Comparison of ENCODE assay signal across 11 cellular contexts in genomic region chr14:99930420-99931274, GRCh38.
DNase-seq lines count a peak whose midpoint lies in the region; ATAC-seq and TF ChIP-seq lines count a peak whose summit lies in the region.
"Had no signal": no experiment of that assay in that cellular context is flagged by ENCODE, and none has a peak within 500 bp of the region (broad histone marks: within the 10 kb centered on the region; RNA-seq: fewer than 3 reads in every experiment).

No MANE protein-coding gene starts in this region.

- H3K9me3 Mint-ChIP-seq in stimulated activated naive CD8-positive, alpha-beta T cell treated with anti-CD3 and anti-CD28 coated beads, Interleukin-15, amount 100 ng/mL, for 72 hours: peaks cover 0 to 8% of the 10 kb centered on the region in 2 donors
- H3K9me3 Mint-ChIP-seq in mesothelial cell of epicardium: peaks cover 7% of the 10 kb centered on the region

- DNase-seq in stimulated activated CD4-positive, alpha-beta T cell treated with anti-CD3 and anti-CD28 coated beads, Interleukin-15, amount 100 ng/mL, for 24 hours: peak; percentile 14
- DNase-seq in stimulated activated CD4-positive, alpha-beta T cell treated with anti-CD3 and anti-CD28 coated beads, Interleukin-4, amount 100 ng/mL, for 4 hours: no peak
- peak; percentile 42 for DNase-seq in NCI-H2171 treated with DMSO at 0.1 percent for 48 hours (lab: John Stamatoyannopoulos, UW)
- peak; percentile 44 to 84 for DNase-seq in stimulated activated naive CD8-positive, alpha-beta T cell treated with anti-CD3 and anti-CD28 coated beads, Interleukin-15, amount 100 ng/mL, for 72 hours
- DNase-seq in left cardiac atrium: no peak
- DNase-seq in mesothelial cell of epicardium (ENCODE audit: low spot score in 2 of 2, unreplicated experiment in 2 of 2): no peak
- DNase-seq: Caco-2; kidney glomerular epithelial cell; stimulated activated CD4-positive, alpha-beta T cell treated with anti-CD3 and anti-CD28 coated beads, Interleukin-4, amount 100 ng/mL, for 24 hours had no signal

- peak overlapping the region; percentile 3 to 51 for H3K4me3 Mint-ChIP-seq in stimulated activated naive CD8-positive, alpha-beta T cell treated with anti-CD3 and anti-CD28 coated beads, Interleukin-15, amount 100 ng/mL, for 72 hours
- no peak overlapping the region for H3K4me3 Mint-ChIP-seq in mesothelial cell of epicardium

- intact Hi-C loops in left cardiac atrium (cut with DNase I): no loop called here

- H3K4me1 Mint-ChIP-seq in stimulated activated naive CD8-positive, alpha-beta T cell treated with anti-CD3 and anti-CD28 coated beads, Interleukin-15, amount 100 ng/mL, for 72 hours: peaks cover 35% of the 10 kb centered on the region
- peaks cover 6% of the 10 kb centered on the region for H3K4me1 Mint-ChIP-seq in mesothelial cell of epicardium

- TF ChIP-seq CTCF in mesothelial cell of epicardium (IDR thresholded peaks at IDR 0.05; ENCODE audit: unreplicated experiment): no peak

- peak overlapping the region; percentile 85 to 88 for H3K27ac Mint-ChIP-seq in stimulated activated naive CD8-positive, alpha-beta T cell treated with anti-CD3 and anti-CD28 coated beads, Interleukin-15, amount 100 ng/mL, for 72 hours
- no peak overlapping the region for H3K27ac Mint-ChIP-seq in mesothelial cell of epicardium

- peak; percentile 93 for ATAC-seq in HG02678 (IDR thresholded peaks at IDR 0.05; ENCODE audit: unreplicated experiment)
- ATAC-seq in stimulated activated naive CD8-positive, alpha-beta T cell treated with anti-CD3 and anti-CD28 coated beads, Interleukin-15, amount 100 ng/mL, for 72 hours: peak; percentile 99
- no peak for ATAC-seq in GM19328 (IDR thresholded peaks at IDR 0.05; ENCODE audit: unreplicated experiment)
- no peak for ATAC-seq in left cardiac atrium

- H3K27me3 Mint-ChIP-seq in stimulated activated naive CD8-positive, alpha-beta T cell treated with anti-CD3 and anti-CD28 coated beads, Interleukin-15, amount 100 ng/mL, for 72 hours: peaks cover 22% of the 10 kb centered on the region
- H3K27me3 Mint-ChIP-seq in mesothelial cell of epicardium (ENCODE audit: low read depth): no peaks in the 10 kb centered on the region

- H3K36me3 Mint-ChIP-seq in mesothelial cell of epicardium: peaks cover 13% of the 10 kb centered on the region

Comparison
In these comparisons a context has a peak if more than half of its experiments do, and no peak if none do; other contexts are left out.
1. DNase-seq: peak in stimulated activated CD4-positive, alpha-beta T cell treated with anti-CD3 and anti-CD28 coated beads, Interleukin-15, amount 100 ng/mL, for 24 hours (single experiment), NCI-H2171 treated with DMSO at 0.1 percent for 48 hours (single experiment) and stimulated activated naive CD8-positive, alpha-beta T cell treated with anti-CD3 and anti-CD28 coated beads, Interleukin-15, amount 100 ng/mL, for 72 hours (2 of 2); none in stimulated activated CD4-positive, alpha-beta T cell treated with anti-CD3 and anti-CD28 coated beads, Interleukin-4, amount 100 ng/mL, for 4 hours (0 of 2), left cardiac atrium (single experiment) and mesothelial cell of epicardium (0 of 2).
2. ATAC-seq: peak in HG02678 (single experiment) and stimulated activated naive CD8-positive, alpha-beta T cell treated with anti-CD3 and anti-CD28 coated beads, Interleukin-15, amount 100 ng/mL, for 72 hours (single experiment); none in GM19328 (single experiment) and left cardiac atrium (0 of 2).